In the genomic region with DNA sequence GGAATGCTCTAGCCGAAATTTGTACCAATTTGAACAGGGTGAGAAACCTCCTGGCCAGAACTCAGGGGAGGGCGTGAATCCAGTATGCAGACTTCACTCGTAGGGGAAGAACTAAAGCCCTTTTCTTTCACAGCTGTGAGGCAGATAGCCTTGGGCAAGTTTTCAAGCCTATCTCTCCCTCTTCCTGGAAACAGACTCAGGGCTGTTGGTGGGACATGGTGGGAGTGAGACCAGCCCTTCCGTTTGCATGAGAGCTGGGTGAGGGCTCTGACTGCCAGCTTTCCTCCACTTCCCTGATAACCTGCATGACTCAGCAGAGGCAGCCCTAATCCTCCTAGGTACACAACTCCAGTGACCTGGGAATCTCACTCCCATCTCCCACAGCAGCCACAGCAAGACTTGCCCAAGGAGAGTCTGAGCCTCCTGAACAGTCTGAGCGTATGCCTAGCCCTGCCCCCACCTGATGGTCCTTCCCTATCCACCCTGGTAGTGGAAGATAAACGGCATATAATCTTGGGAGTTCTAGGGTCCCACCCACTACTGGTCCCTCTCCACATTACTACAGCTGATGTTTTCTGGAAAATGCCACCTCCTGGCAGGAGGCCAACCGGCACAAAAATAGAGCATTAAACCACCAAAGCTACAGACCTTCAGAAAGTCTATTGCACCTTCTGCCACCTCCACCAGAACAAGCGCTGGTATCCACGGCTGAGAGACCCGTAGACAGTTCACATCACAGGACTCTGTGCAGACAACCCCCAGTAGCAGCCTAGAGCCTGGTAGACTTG, we compare ENCODE assay signal across 1 cellular context.
A peak's percentile ranks its signal among the peaks of the same experiment; 100 is the strongest.
TF ChIP-seq lines count a peak whose summit lies in the region.

No MANE protein-coding gene starts in this region.

TF ChIP-seq in K562, 482 proteins besides CTCF, POLR2A, EP300 and RAD21 (continued from another document and continues in another):
- TF ChIP-seq, protein P1, sequence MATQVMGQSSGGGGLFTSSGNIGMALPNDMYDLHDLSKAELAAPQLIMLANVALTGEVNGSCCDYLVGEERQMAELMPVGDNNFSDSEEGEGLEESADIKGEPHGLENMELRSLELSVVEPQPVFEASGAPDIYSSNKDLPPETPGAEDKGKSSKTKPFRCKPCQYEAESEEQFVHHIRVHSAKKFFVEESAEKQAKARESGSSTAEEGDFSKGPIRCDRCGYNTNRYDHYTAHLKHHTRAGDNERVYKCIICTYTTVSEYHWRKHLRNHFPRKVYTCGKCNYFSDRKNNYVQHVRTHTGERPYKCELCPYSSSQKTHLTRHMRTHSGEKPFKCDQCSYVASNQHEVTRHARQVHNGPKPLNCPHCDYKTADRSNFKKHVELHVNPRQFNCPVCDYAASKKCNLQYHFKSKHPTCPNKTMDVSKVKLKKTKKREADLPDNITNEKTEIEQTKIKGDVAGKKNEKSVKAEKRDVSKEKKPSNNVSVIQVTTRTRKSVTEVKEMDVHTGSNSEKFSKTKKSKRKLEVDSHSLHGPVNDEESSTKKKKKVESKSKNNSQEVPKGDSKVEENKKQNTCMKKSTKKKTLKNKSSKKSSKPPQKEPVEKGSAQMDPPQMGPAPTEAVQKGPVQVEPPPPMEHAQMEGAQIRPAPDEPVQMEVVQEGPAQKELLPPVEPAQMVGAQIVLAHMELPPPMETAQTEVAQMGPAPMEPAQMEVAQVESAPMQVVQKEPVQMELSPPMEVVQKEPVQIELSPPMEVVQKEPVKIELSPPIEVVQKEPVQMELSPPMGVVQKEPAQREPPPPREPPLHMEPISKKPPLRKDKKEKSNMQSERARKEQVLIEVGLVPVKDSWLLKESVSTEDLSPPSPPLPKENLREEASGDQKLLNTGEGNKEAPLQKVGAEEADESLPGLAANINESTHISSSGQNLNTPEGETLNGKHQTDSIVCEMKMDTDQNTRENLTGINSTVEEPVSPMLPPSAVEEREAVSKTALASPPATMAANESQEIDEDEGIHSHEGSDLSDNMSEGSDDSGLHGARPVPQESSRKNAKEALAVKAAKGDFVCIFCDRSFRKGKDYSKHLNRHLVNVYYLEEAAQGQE (CRISPR knock-in tag; IDR thresholded peaks at IDR 0.05; ENCODE audit: low read depth), result no peak
- TF ChIP-seq DPF2 (IDR thresholded peaks at IDR 0.05), result peak; percentile 89
- peak; percentile 65 for TF ChIP-seq TCF3 (CRISPR knock-in tag; IDR thresholded peaks at IDR 0.05)
- TF ChIP-seq NFE2 (IDR thresholded peaks at IDR 0.05; ENCODE audit: low read depth), result peak; percentile 85
- TF ChIP-seq HDAC2 (IDR thresholded peaks at IDR 0.05), result 0 out of 2 replicates have a peak, but pooled peaks have one; percentile 64
- no peak for TF ChIP-seq SREBF2 (CRISPR knock-in tag; IDR thresholded peaks at IDR 0.05)
- no peak for TF ChIP-seq HMG20A (CRISPR knock-in tag; conservative IDR thresholded peaks at IDR 0.05)
- TF ChIP-seq ILK (tag; IDR thresholded peaks at IDR 0.05; ENCODE audit: borderline replicate concordance, low read depth), result no peak
- peak; percentile 75 for TF ChIP-seq MAFG (tag; conservative IDR thresholded peaks at IDR 0.05)
- TF ChIP-seq, protein P2, sequence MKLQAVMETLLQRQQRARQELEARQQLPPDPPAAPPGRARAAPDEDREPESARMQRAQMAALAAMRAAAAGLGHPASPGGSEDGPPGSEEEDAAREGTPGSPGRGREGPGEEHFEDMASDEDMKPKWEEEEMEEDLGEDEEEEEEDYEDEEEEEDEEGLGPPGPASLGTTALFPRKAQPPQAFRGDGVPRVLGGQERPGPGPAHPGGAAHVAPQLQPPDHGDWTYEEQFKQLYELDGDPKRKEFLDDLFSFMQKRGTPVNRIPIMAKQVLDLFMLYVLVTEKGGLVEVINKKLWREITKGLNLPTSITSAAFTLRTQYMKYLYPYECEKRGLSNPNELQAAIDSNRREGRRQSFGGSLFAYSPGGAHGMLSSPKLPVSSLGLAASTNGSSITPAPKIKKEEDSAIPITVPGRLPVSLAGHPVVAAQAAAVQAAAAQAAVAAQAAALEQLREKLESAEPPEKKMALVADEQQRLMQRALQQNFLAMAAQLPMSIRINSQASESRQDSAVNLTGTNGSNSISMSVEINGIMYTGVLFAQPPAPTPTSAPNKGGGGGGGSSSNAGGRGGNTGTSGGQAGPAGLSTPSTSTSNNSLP (IDR thresholded peaks at IDR 0.05; ENCODE audit: borderline replicate concordance, low read depth, low read length), result no peak
- TF ChIP-seq CHD4 (IDR thresholded peaks at IDR 0.05; ENCODE audit: insufficient read depth, insufficient replicate concordance, low read depth, low read length, poor library complexity, severe bottlenecking), result no peak
- TF ChIP-seq HIVEP1 (CRISPR knock-in tag; IDR thresholded peaks at IDR 0.05), result 0 out of 2 replicates have a peak, but pooled peaks have one; percentile 32
- peak in 1 of 2 experiments; percentile 47; a peak in 2 of 4 replicates for TF ChIP-seq RCOR1 (IDR thresholded peaks at IDR 0.05; ENCODE audit: borderline replicate concordance in 1 of 2, low read depth in 2 of 2, low read length in 2 of 2)
- no peak for TF ChIP-seq ZNF644 (tag; IDR thresholded peaks at IDR 0.05; ENCODE audit: low read depth)
- TF ChIP-seq CC2D1A (IDR thresholded peaks at IDR 0.05), result peak; percentile 51; the same call in 1 of the 2 replicates
- TF ChIP-seq, protein P3, sequence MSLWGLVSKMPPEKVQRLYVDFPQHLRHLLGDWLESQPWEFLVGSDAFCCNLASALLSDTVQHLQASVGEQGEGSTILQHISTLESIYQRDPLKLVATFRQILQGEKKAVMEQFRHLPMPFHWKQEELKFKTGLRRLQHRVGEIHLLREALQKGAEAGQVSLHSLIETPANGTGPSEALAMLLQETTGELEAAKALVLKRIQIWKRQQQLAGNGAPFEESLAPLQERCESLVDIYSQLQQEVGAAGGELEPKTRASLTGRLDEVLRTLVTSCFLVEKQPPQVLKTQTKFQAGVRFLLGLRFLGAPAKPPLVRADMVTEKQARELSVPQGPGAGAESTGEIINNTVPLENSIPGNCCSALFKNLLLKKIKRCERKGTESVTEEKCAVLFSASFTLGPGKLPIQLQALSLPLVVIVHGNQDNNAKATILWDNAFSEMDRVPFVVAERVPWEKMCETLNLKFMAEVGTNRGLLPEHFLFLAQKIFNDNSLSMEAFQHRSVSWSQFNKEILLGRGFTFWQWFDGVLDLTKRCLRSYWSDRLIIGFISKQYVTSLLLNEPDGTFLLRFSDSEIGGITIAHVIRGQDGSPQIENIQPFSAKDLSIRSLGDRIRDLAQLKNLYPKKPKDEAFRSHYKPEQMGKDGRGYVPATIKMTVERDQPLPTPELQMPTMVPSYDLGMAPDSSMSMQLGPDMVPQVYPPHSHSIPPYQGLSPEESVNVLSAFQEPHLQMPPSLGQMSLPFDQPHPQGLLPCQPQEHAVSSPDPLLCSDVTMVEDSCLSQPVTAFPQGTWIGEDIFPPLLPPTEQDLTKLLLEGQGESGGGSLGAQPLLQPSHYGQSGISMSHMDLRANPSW (CRISPR knock-in tag; IDR thresholded peaks at IDR 0.05), result no peak
- TF ChIP-seq HMG20B (CRISPR knock-in tag; IDR thresholded peaks at IDR 0.05), result no peak
- peak; percentile 56 to 65; a peak in 3 of 4 replicates for TF ChIP-seq TRIM24 (IDR thresholded peaks at IDR 0.05)
- TF ChIP-seq, protein P4, sequence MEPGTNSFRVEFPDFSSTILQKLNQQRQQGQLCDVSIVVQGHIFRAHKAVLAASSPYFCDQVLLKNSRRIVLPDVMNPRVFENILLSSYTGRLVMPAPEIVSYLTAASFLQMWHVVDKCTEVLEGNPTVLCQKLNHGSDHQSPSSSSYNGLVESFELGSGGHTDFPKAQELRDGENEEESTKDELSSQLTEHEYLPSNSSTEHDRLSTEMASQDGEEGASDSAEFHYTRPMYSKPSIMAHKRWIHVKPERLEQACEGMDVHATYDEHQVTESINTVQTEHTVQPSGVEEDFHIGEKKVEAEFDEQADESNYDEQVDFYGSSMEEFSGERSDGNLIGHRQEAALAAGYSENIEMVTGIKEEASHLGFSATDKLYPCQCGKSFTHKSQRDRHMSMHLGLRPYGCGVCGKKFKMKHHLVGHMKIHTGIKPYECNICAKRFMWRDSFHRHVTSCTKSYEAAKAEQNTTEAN (CRISPR knock-in tag; IDR thresholded peaks at IDR 0.05), result no peak
- peak; percentile 42; the same call in 1 of the 2 replicates for TF ChIP-seq GATAD2B (IDR thresholded peaks at IDR 0.05; ENCODE audit: borderline replicate concordance)
- no peak for TF ChIP-seq SP1 (CRISPR knock-in tag; IDR thresholded peaks at IDR 0.05)
- TF ChIP-seq ZNF431 (CRISPR knock-in tag; IDR thresholded peaks at IDR 0.05), result no peak
- 0 out of 2 replicates have a peak, but pooled peaks have one; percentile 25 for TF ChIP-seq ZNF668 (CRISPR knock-in tag; IDR thresholded peaks at IDR 0.05)
- TF ChIP-seq SOX6 (IDR thresholded peaks at IDR 0.05), result 0 out of 2 replicates have a peak, but pooled peaks have one; percentile 24
- no peak for TF ChIP-seq ZNF764 (CRISPR knock-in tag; IDR thresholded peaks at IDR 0.05; ENCODE audit: low read depth)
- TF ChIP-seq FOXA1 (IDR thresholded peaks at IDR 0.05; ENCODE audit: borderline replicate concordance), result no peak
- TF ChIP-seq KLF1 (tag; IDR thresholded peaks at IDR 0.05), result no peak
- TF ChIP-seq ZNF316 (IDR thresholded peaks at IDR 0.05), result peak; percentile 81
- TF ChIP-seq CTBP1 (IDR thresholded peaks at IDR 0.05; ENCODE audit: borderline replicate concordance), result peak; percentile 83
- TF ChIP-seq NCOA4 (IDR thresholded peaks at IDR 0.05; ENCODE audit: partially characterized antibody), result no peak
- TF ChIP-seq, protein P5, sequence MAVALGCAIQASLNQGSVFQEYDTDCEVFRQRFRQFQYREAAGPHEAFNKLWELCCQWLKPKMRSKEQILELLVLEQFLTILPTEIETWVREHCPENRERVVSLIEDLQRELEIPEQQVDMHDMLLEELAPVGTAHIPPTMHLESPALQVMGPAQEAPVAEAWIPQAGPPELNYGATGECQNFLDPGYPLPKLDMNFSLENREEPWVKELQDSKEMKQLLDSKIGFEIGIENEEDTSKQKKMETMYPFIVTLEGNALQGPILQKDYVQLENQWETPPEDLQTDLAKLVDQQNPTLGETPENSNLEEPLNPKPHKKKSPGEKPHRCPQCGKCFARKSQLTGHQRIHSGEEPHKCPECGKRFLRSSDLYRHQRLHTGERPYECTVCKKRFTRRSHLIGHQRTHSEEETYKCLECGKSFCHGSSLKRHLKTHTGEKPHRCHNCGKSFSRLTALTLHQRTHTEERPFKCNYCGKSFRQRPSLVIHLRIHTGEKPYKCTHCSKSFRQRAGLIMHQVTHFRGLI (CRISPR knock-in tag; IDR thresholded peaks at IDR 0.05), result no peak
- no peak for TF ChIP-seq KDM4B (IDR thresholded peaks at IDR 0.05; ENCODE audit: borderline replicate concordance in 2 of 2, low read depth in 1 of 2)
- TF ChIP-seq ZNF324 (CRISPR knock-in tag; IDR thresholded peaks at IDR 0.05), result no peak
- peak; percentile 22 for TF ChIP-seq TAL1 (IDR thresholded peaks at IDR 0.05)
- TF ChIP-seq, protein P6, sequence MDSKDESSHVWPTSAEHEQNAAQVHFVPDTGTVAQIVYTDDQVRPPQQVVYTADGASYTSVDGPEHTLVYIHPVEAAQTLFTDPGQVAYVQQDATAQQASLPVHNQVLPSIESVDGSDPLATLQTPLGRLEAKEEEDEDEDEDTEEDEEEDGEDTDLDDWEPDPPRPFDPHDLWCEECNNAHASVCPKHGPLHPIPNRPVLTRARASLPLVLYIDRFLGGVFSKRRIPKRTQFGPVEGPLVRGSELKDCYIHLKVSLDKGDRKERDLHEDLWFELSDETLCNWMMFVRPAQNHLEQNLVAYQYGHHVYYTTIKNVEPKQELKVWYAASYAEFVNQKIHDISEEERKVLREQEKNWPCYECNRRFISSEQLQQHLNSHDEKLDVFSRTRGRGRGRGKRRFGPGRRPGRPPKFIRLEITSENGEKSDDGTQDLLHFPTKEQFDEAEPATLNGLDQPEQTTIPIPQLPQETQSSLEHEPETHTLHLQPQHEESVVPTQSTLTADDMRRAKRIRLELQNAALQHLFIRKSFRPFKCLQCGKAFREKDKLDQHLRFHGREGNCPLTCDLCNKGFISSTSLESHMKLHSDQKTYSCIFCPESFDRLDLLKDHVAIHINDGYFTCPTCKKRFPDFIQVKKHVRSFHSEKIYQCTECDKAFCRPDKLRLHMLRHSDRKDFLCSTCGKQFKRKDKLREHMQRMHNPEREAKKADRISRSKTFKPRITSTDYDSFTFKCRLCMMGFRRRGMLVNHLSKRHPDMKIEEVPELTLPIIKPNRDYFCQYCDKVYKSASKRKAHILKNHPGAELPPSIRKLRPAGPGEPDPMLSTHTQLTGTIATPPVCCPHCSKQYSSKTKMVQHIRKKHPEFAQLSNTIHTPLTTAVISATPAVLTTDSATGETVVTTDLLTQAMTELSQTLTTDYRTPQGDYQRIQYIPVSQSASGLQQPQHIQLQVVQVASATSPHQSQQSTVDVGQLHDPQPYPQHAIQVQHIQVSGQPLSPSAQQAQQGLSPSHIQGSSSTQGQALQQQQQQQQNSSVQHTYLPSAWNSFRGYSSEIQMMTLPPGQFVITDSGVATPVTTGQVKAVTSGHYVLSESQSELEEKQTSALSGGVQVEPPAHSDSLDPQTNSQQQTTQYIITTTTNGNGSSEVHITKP (IDR thresholded peaks at IDR 0.05; ENCODE audit: partially characterized antibody), result no peak
- no peak for TF ChIP-seq SMARCA5 (IDR thresholded peaks at IDR 0.05)
- peak; percentile 26; the same call in 1 of the 2 replicates for TF ChIP-seq HLTF (IDR thresholded peaks at IDR 0.05)
- no peak for TF ChIP-seq CSDE1 (IDR thresholded peaks at IDR 0.05)
- 0 out of 4 replicates have a peak, but pooled peaks of 1 of the 2 experiments have one; percentile 52 for TF ChIP-seq ARNT (IDR thresholded peaks at IDR 0.05)
- TF ChIP-seq XRCC5 (IDR thresholded peaks at IDR 0.05; ENCODE audit: low read depth, low read length), result no peak
- TF ChIP-seq CBFA2T2 (conservative IDR thresholded peaks at IDR 0.05), result peak; percentile 58
- TF ChIP-seq CREBBP (IDR thresholded peaks at IDR 0.05; ENCODE audit: low read depth, low read length), result no peak
- no peak for TF ChIP-seq MEF2A (IDR thresholded peaks at IDR 0.05; ENCODE audit: control insufficient read depth, low read depth, low read length)
- TF ChIP-seq RB1 (IDR thresholded peaks at IDR 0.05; ENCODE audit: low read depth), result 0 out of 2 replicates have a peak, but pooled peaks have one; percentile 6
- TF ChIP-seq, protein P7, sequence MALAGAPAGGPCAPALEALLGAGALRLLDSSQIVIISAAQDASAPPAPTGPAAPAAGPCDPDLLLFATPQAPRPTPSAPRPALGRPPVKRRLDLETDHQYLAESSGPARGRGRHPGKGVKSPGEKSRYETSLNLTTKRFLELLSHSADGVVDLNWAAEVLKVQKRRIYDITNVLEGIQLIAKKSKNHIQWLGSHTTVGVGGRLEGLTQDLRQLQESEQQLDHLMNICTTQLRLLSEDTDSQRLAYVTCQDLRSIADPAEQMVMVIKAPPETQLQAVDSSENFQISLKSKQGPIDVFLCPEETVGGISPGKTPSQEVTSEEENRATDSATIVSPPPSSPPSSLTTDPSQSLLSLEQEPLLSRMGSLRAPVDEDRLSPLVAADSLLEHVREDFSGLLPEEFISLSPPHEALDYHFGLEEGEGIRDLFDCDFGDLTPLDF (CRISPR knock-in tag; IDR thresholded peaks at IDR 0.05), result no peak
- TF ChIP-seq GTF2A2 (tag; IDR thresholded peaks at IDR 0.05), result no peak
- TF ChIP-seq SIN3B (IDR thresholded peaks at IDR 0.05; ENCODE audit: low read depth), result no peak
- no peak for TF ChIP-seq TEAD2 (tag; IDR thresholded peaks at IDR 0.05)
- no peak for TF ChIP-seq CHD2 (IDR thresholded peaks at IDR 0.05; ENCODE audit: low read depth, low read length)
- TF ChIP-seq BRF1 (IDR thresholded peaks at IDR 0.05; ENCODE audit: borderline replicate concordance, extremely low read depth, insufficient read length), result no peak
